In the genomic region with DNA sequence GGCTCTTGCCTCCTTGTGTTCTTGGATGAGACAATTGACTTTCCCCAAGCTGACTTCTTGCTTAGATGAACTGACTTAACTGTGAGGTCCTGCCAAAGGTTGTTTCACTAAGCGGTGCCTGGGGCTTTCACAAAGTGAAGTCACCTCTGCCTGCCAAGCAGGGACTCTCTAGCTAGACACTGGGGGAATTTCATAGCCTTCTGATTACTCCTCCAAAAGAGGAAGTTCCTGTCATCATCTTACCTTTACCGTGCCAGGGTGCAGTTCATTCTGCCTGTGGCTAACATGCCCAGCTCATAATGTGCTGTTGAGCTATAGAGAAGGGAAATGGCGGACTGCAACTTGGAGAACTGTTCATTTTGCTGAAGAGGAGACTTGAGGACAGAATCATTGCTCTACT, we compare ENCODE assay signal across 11 cellular contexts.
DNase-seq lines count a peak whose midpoint lies in the region; ATAC-seq lines count a peak whose summit lies in the region.
"Had no signal": no experiment of that assay in that cellular context is flagged by ENCODE, and none has a peak within 500 bp of the region (broad histone marks: within the 10 kb centered on the region; RNA-seq: fewer than 3 reads in every experiment).

No MANE protein-coding gene starts in this region.

- DNase-seq in SKM-1 (lab: John Stamatoyannopoulos, UW; ENCODE audit: unreplicated experiment) (no peak), NOMO-1 treated with DMSO at 0.1 percent for 48 hours (lab: John Stamatoyannopoulos, UW; ENCODE audit: unreplicated experiment) (no peak), NCI-H82 treated with DMSO at 0.1 percent for 48 hours (lab: John Stamatoyannopoulos, UW; ENCODE audit: unreplicated experiment) (no peak)
- no peak for DNase-seq in activated CD4-positive, CD25-positive, alpha-beta regulatory T cell treated with anti-CD3 and anti-CD28 coated beads, Interleukin-2, amount 50 U/mL, for 72 hours
- DNase-seq: activated CD8-positive, alpha-beta memory T cell treated with anti-CD3 and anti-CD28 coated beads, Interleukin-2, amount 10 ng/mL, durations not matched to agents 7 days and 5 days; AML-193; MG63 had no signal

- ATAC-seq in GM18498 (IDR thresholded peaks at IDR 0.05; ENCODE audit: unreplicated experiment) (peak; percentile 92), GM19467 (IDR thresholded peaks at IDR 0.05; ENCODE audit: unreplicated experiment) (peak; percentile 60), HG02938 (IDR thresholded peaks at IDR 0.05; ENCODE audit: unreplicated experiment) (peak; percentile 93), HG03571 (IDR thresholded peaks at IDR 0.05; ENCODE audit: unreplicated experiment) (peak; percentile 70)
- ATAC-seq: activated CD8-positive, alpha-beta memory T cell treated with anti-CD3 and anti-CD28 coated beads, Interleukin-2, amount 10 ng/mL, durations not matched to agents 7 days and 5 days had no signal
